1 cellular context compared by ENCODE assay signal in genomic region chr7:148894596-148894995, GRCh38.
TF ChIP-seq lines count a peak whose summit lies in the region.

No MANE protein-coding gene starts in this region.

TF ChIP-seq in SK-N-SH treated with all-trans-retinoic acid at 6 μM for 48 hours, 23 proteins besides CTCF, POLR2A, EP300 and RAD21:
- TF ChIP-seq POU6F1 (CRISPR knock-in tag; IDR thresholded peaks at IDR 0.05; ENCODE audit: borderline replicate concordance, low read depth) (no peak), RARB (CRISPR knock-in tag; IDR thresholded peaks at IDR 0.05) (no peak), ZFP30 (CRISPR knock-in tag; IDR thresholded peaks at IDR 0.05) (no peak), ESRRG (CRISPR knock-in tag; IDR thresholded peaks at IDR 0.05) (no peak), CSRNP3 (CRISPR knock-in tag; IDR thresholded peaks at IDR 0.05) (no peak), SNAI2 (CRISPR knock-in tag; IDR thresholded peaks at IDR 0.05) (no peak), TCF4 (CRISPR knock-in tag; IDR thresholded peaks at IDR 0.05; ENCODE audit: borderline replicate concordance) (no peak), ZC3H10 (CRISPR knock-in tag; IDR thresholded peaks at IDR 0.05) (no peak), PATZ1 (CRISPR knock-in tag; IDR thresholded peaks at IDR 0.05; ENCODE audit: borderline replicate concordance) (no peak), PPARA (CRISPR knock-in tag; IDR thresholded peaks at IDR 0.05; ENCODE audit: borderline replicate concordance) (no peak), TSHZ2 (CRISPR knock-in tag; IDR thresholded peaks at IDR 0.05) (no peak), ZNF70 (CRISPR knock-in tag; IDR thresholded peaks at IDR 0.05) (no peak)
